12 cellular contexts compared by ENCODE assay signal in genomic region chr14:39406560-39406959, GRCh38.
"Had no signal": no experiment of that assay in that cellular context is flagged by ENCODE, and none has a peak within 500 bp of the region (broad histone marks: within the 10 kb centered on the region; RNA-seq: fewer than 3 reads in every experiment).

No MANE protein-coding gene starts in this region.

- H3K9me3 ChIP-seq: esophagus muscularis mucosa had no signal

- H3K27me3 Mint-ChIP-seq: activated T-helper 17 cell treated with anti-CD3 and anti-CD28 coated beads, Interleukin-2, amount 50 U/mL, for 72 hours; stimulated activated memory B cell treated with anti-CD40 and anti-IgM and Interleukin-4, amounts not matched to agents 10 μg/mL and 1 μg/mL and 100 μg/mL, for 72 hours had no signal

- H3K4me1 ChIP-seq: spleen had no signal

- DNase-seq: activated naive CD4-positive, alpha-beta T cell treated with Interleukin-2 at 50 U/mL for 16 hours; effector CD4-positive, alpha-beta T cell; nephron progenitor cell; nucleus accumbens; spleen; stimulated activated CD4-positive, alpha-beta T cell treated with anti-CD3 and anti-CD28 coated beads, Interleukin-4, amount 100 ng/mL, for 4 hours had no signal

- ATAC-seq: activated CD4-positive, CD25-positive, alpha-beta regulatory T cell treated with anti-CD3 and anti-CD28 coated beads, Interleukin-2, amount 50 U/mL, for 24 hours; activated T-helper 17 cell treated with anti-CD3 and anti-CD28 coated beads, Interleukin-2, amount 50 U/mL, for 72 hours; stimulated activated memory B cell treated with anti-CD40 and anti-IgM and Interleukin-4, amounts not matched to agents 10 μg/mL and 1 μg/mL and 100 μg/mL, for 72 hours had no signal

- H3K4me3 ChIP-seq: esophagus muscularis mucosa, hepatocyte, spleen had no signal

- H3K27ac ChIP-seq: esophagus muscularis mucosa, hepatocyte, spleen had no signal

- H3K4me1 Mint-ChIP-seq: nephron progenitor cell had no signal

- H3K27ac Mint-ChIP-seq: activated T-helper 17 cell treated with anti-CD3 and anti-CD28 coated beads, Interleukin-2, amount 50 U/mL, for 72 hours; nephron progenitor cell; stimulated activated memory B cell treated with anti-CD40 and anti-IgM and Interleukin-4, amounts not matched to agents 10 μg/mL and 1 μg/mL and 100 μg/mL, for 72 hours; T-helper 1 cell treated with Interleukin-12 subunit alpha and Interleukin-12 subunit beta and Interleukin-4 antibody, amounts not matched to agents 30 μg/mL and 1 μg/mL, for 36 hours had no signal

- H3K4me3 Mint-ChIP-seq: activated T-helper 17 cell treated with anti-CD3 and anti-CD28 coated beads, Interleukin-2, amount 50 U/mL, for 72 hours; nephron progenitor cell; stimulated activated memory B cell treated with anti-CD40 and anti-IgM and Interleukin-4, amounts not matched to agents 10 μg/mL and 1 μg/mL and 100 μg/mL, for 72 hours; T-helper 1 cell treated with Interleukin-12 subunit alpha and Interleukin-12 subunit beta and Interleukin-4 antibody, amounts not matched to agents 30 μg/mL and 1 μg/mL, for 36 hours had no signal

- H3K27me3 ChIP-seq: esophagus muscularis mucosa, hepatocyte, spleen had no signal
